11 cellular contexts compared by ENCODE assay signal in genomic region chr16:57001026-57001669, GRCh38. TPM values are rescaled to one million over a fixed set of nuclear protein-coding genes. Genes with fewer than 3 reads are reported as not detected.
A peak's percentile ranks its signal among the peaks of the same experiment; 100 is the strongest.
DNase-seq lines count a peak whose midpoint lies in the region; ATAC-seq and TF ChIP-seq lines count a peak whose summit lies in the region.
"Had no signal": no experiment of that assay in that cellular context is flagged by ENCODE, and none has a peak within 500 bp of the region (broad histone marks: within the 10 kb centered on the region; RNA-seq: fewer than 3 reads in every experiment).

No MANE protein-coding gene starts in this region.

- CTCF ChIA-PET in activated CD8-positive, alpha-beta T cell treated with anti-CD3 and anti-CD28 coated beads for 36 hours (lab: Charles Lee): interaction anchor here (2.9 kb wide), 1 partner anchor 36 kb away, joined by 20 read pairs; no protein-coding TSS in a partner anchor

- TF ChIP-seq CTCF in activated CD8-positive, alpha-beta T cell treated with anti-CD3 and anti-CD28 coated beads for 36 hours (IDR thresholded peaks at IDR 0.05): no peak
- no peak for TF ChIP-seq CTCF in progenitor cell of endocrine pancreas (IDR thresholded peaks at IDR 0.05; ENCODE audit: unreplicated experiment)

- H3K9ac ChIP-seq in stomach smooth muscle (ENCODE audit: low read length in 2 of 2): no peak overlapping the region

- no peak overlapping the region for H3K4me3 ChIP-seq in right cardiac atrium (ENCODE audit: low read length)
- H3K4me3 ChIP-seq in stomach smooth muscle (ENCODE audit: low read length in 2 of 2): no peak overlapping the region

- H3K9me3 ChIP-seq in right cardiac atrium (ENCODE audit: control insufficient read depth, low read length) (no peaks in the 10 kb centered on the region), stomach smooth muscle (ENCODE audit: control insufficient read depth in 2 of 2, low read length in 2 of 2) (no peaks in the 10 kb centered on the region)

- intact Hi-C loops in activated CD8-positive, alpha-beta T cell treated with anti-CD3 and anti-CD28 coated beads for 36 hours (cut with micrococcal nuclease): no loop called here
- intact Hi-C loops in right cardiac atrium (cut with DNase I): no loop called here

- peaks cover 88% of the 10 kb centered on the region for H3K36me3 Mint-ChIP-seq in activated T-cell treated with anti-CD3 and anti-CD28 coated beads, Interleukin-2, amount 50 U/mL, for 24 hours (ENCODE audit: low read depth)
- H3K36me3 Mint-ChIP-seq in activated CD8-positive, alpha-beta T cell treated with anti-CD3 and anti-CD28 coated beads for 36 hours (ENCODE audit: low read depth): peaks cover 64% of the 10 kb centered on the region
- H3K36me3 Mint-ChIP-seq in progenitor cell of endocrine pancreas (ENCODE audit: insufficient read depth): no peaks in the 10 kb centered on the region

- H3K4me3 Mint-ChIP-seq in activated T-cell treated with anti-CD3 and anti-CD28 coated beads, Interleukin-2, amount 50 U/mL, for 24 hours: peak overlapping the region; percentile 21
- H3K4me3 Mint-ChIP-seq in activated CD8-positive, alpha-beta T cell treated with anti-CD3 and anti-CD28 coated beads for 36 hours: peak overlapping the region; percentile 38
- H3K4me3 Mint-ChIP-seq in progenitor cell of endocrine pancreas (ENCODE audit: low read depth): no peak overlapping the region

- H3K27ac ChIP-seq in right cardiac atrium (ENCODE audit: low read length) (peak overlapping the region; percentile 73), stomach smooth muscle (ENCODE audit: low read length) (peak overlapping the region; percentile 31)
- H3K27ac ChIP-seq: VCaP had no signal

- H3K4me1 ChIP-seq in right cardiac atrium (ENCODE audit: control insufficient read depth, insufficient read depth, low read length) (peaks cover 8% of the 10 kb centered on the region), stomach smooth muscle (ENCODE audit: control insufficient read depth, insufficient read depth, low read length) (peaks cover 9% of the 10 kb centered on the region)

- H3K9me3 Mint-ChIP-seq in activated T-cell treated with anti-CD3 and anti-CD28 coated beads, Interleukin-2, amount 50 U/mL, for 24 hours: peaks cover 2% of the 10 kb centered on the region
- H3K9me3 Mint-ChIP-seq in activated CD8-positive, alpha-beta T cell treated with anti-CD3 and anti-CD28 coated beads for 36 hours: peaks cover 4% of the 10 kb centered on the region
- H3K9me3 Mint-ChIP-seq in progenitor cell of endocrine pancreas (ENCODE audit: low read depth): no peaks in the 10 kb centered on the region

- H3K36me3 ChIP-seq in stomach smooth muscle (ENCODE audit: control insufficient read depth in 2 of 2, insufficient read depth in 2 of 2, low read length in 2 of 2): peaks cover 0 to 3% of the 10 kb centered on the region in 2 donors

- H3K27me3 ChIP-seq in right cardiac atrium (ENCODE audit: control insufficient read depth, insufficient read depth) (no peaks in the 10 kb centered on the region), stomach smooth muscle (ENCODE audit: control insufficient read depth in 1 of 2, insufficient read depth in 2 of 2, low read length in 2 of 2) (no peaks in the 10 kb centered on the region)

- no peak for DNase-seq in activated T-cell treated with anti-CD3 and anti-CD28 coated beads, Interleukin-2, amount 50 U/mL, for 24 hours
- DNase-seq in activated T-cell treated with anti-CD3 and anti-CD28 coated beads for 4 hours (no peak), right cardiac atrium (no peak), progenitor cell of endocrine pancreas (ENCODE audit: low spot score, unreplicated experiment) (no peak), COR-L47 (lab: John Stamatoyannopoulos, UW) (no peak)
- no peak for DNase-seq in activated CD8-positive, alpha-beta T cell treated with anti-CD3 and anti-CD28 coated beads for 36 hours
- DNase-seq: NCI-H1417 treated with DMSO at 0.1 percent for 48 hours, retina had no signal

- H3K27me3 Mint-ChIP-seq in activated T-cell treated with anti-CD3 and anti-CD28 coated beads, Interleukin-2, amount 50 U/mL, for 24 hours: no peaks in the 10 kb centered on the region
- no peaks in the 10 kb centered on the region for H3K27me3 Mint-ChIP-seq in activated CD8-positive, alpha-beta T cell treated with anti-CD3 and anti-CD28 coated beads for 36 hours
- peaks cover 11% of the 10 kb centered on the region for H3K27me3 Mint-ChIP-seq in progenitor cell of endocrine pancreas

- WGBS in right cardiac atrium: 69% methylated on average over 7 of the region's 7 CpGs

- peaks cover 93% of the 10 kb centered on the region for H3K4me1 Mint-ChIP-seq in activated T-cell treated with anti-CD3 and anti-CD28 coated beads, Interleukin-2, amount 50 U/mL, for 24 hours (ENCODE audit: low read depth)
- H3K4me1 Mint-ChIP-seq in activated CD8-positive, alpha-beta T cell treated with anti-CD3 and anti-CD28 coated beads for 36 hours (ENCODE audit: low read depth): peaks cover 92% of the 10 kb centered on the region
- no peaks in the 10 kb centered on the region for H3K4me1 Mint-ChIP-seq in progenitor cell of endocrine pancreas (ENCODE audit: low read depth)

- POLR2A ChIA-PET in activated CD8-positive, alpha-beta T cell treated with anti-CD3 and anti-CD28 coated beads for 36 hours (lab: Charles Lee): interaction anchor here (1.4 to 21.4 kb wide), 3 partner anchors 7 to 39 kb away, joined by 3 to 367 read pairs (median 367); partner anchors contain the start of gene NLRC5

- peak overlapping the region; percentile 100 for H3K27ac Mint-ChIP-seq in activated T-cell treated with anti-CD3 and anti-CD28 coated beads, Interleukin-2, amount 50 U/mL, for 24 hours
- peak overlapping the region; percentile 99 for H3K27ac Mint-ChIP-seq in activated CD8-positive, alpha-beta T cell treated with anti-CD3 and anti-CD28 coated beads for 36 hours
- H3K27ac Mint-ChIP-seq in progenitor cell of endocrine pancreas: no peak overlapping the region

- ATAC-seq in activated CD8-positive, alpha-beta T cell treated with anti-CD3 and anti-CD28 coated beads for 36 hours: no peak
- ATAC-seq in right cardiac atrium (peak in 1 of 2 donors; percentile 53), GM21723 (IDR thresholded peaks at IDR 0.05; ENCODE audit: unreplicated experiment) (no peak)

RNA-seq across cellular contexts. Expression of gene NLRC5, which starts 11.8 kb away (rescaled TPM):
- 100 to 1,000 TPM; 135 to 153 TPM for total RNA-seq in activated CD8-positive, alpha-beta T cell treated with anti-CD3 and anti-CD28 coated beads for 36 hours
- total RNA-seq in right cardiac atrium (10 to 100 TPM in 2 of 4 donors, 1 to 10 TPM in 2; 7.9 to 25.0 (median 13.1) TPM), progenitor cell of endocrine pancreas (not detected in 2 replicates)
- polyA plus RNA-seq in right cardiac atrium: 8.2 TPM

RNA-seq across cellular contexts. Expression of gene CETP, which starts 39.4 kb away (rescaled TPM):
- total RNA-seq in activated CD8-positive, alpha-beta T cell treated with anti-CD3 and anti-CD28 coated beads for 36 hours: not detected
- under 1 TPM in 2 of 4 donors, not detected in 2; 0.46 to 0.59 TPM for total RNA-seq in right cardiac atrium
- polyA plus RNA-seq in right cardiac atrium: 0.34 TPM
- total RNA-seq in progenitor cell of endocrine pancreas: not detected in 2 replicates
